In the genomic region with DNA sequence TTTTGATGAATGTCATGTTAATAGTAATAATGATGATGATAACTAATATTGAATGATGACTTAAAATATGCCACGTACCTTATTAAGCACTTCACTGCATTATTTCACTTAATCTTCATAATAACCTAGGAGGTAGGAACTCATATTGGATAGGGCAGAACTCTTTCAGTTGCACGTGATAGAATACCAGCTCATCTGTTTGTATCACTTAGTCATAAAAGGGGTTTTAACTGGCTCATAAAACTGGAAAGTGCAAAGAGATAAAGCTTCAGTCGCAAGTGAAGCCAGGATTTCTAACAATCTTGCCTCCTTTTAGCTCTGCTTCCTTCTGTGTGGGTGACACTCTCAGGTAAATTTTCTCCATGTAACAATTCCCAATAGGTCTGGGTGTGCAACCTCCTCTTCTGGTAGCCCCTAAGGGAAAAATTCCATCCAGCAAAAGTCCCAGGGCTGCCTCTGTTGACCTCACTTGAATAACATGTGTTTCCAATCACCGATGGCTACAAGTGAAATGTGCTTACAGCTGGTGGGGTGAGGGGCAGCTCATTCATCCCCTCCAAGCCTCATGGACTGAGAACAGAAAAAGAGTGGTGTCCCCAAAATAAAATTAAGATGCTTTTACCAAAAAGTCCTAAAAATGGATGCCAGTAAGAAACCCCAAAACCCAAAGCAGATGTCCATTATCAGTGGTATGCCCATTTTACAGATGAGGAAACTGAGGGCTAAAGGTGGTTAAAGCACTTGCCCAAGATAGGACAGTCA, we compare ENCODE assay signal across 23 cellular contexts. TPM values are rescaled to one million over a fixed set of nuclear protein-coding genes. Genes with fewer than 3 reads are reported as not detected.
A peak's percentile ranks its signal among the peaks of the same experiment; 100 is the strongest.
DNase-seq lines count a peak whose midpoint lies in the region; ATAC-seq and TF ChIP-seq lines count a peak whose summit lies in the region.
"Had no signal": no experiment of that assay in that cellular context is flagged by ENCODE, and none has a peak within 500 bp of the region (broad histone marks: within the 10 kb centered on the region; RNA-seq: fewer than 3 reads in every experiment).

No MANE protein-coding gene starts in this region.

- H3K79me2 ChIP-seq in fibroblast of lung (ENCODE audit: control insufficient read depth, insufficient read depth, low read length) = no peaks in the 10 kb centered on the region
- H3K79me2 ChIP-seq in Karpas-422 (ENCODE audit: low read length) = no peaks in the 10 kb centered on the region

- no peak overlapping the region for H3K27ac Mint-ChIP-seq in activated T-helper 1 cell treated with anti-CD3 and anti-CD28 coated beads, Interleukin-12 subunit alpha, Interleukin-12 subunit beta, Interleukin-2, Interleukin-4 antibody, amounts not matched to agents 30 ng/mL and 10 ng/mL and 1 ng/mL, durations not matched to agents 14 hours and 24 hours and 36 hours
- H3K27ac Mint-ChIP-seq: activated CD4-positive, alpha-beta T cell treated with anti-CD3 and anti-CD28 coated beads, Interleukin-2, amount 10 ng/mL, durations not matched to agents 7 days and 5 days; activated naive CD8-positive, alpha-beta T cell treated with anti-CD3 and anti-CD28 coated beads, Interleukin-2, amount 50 U/mL, for 24 hours; CD8-positive, alpha-beta T cell had no signal

- no peaks in the 10 kb centered on the region for H3K4me1 Mint-ChIP-seq in activated T-helper 1 cell treated with anti-CD3 and anti-CD28 coated beads, Interleukin-12 subunit alpha, Interleukin-12 subunit beta, Interleukin-2, Interleukin-4 antibody, amounts not matched to agents 30 ng/mL and 10 ng/mL and 1 ng/mL, durations not matched to agents 14 hours and 24 hours and 36 hours (ENCODE audit: low read depth)
- H3K4me1 Mint-ChIP-seq: activated CD4-positive, alpha-beta T cell treated with anti-CD3 and anti-CD28 coated beads, Interleukin-2, amount 10 ng/mL, durations not matched to agents 7 days and 5 days; activated naive CD8-positive, alpha-beta T cell treated with anti-CD3 and anti-CD28 coated beads, Interleukin-2, amount 50 U/mL, for 24 hours had no signal

- H3K9me2 ChIP-seq in Karpas-422 (replicated peaks; ENCODE audit: insufficient read depth, low read length) = no peaks in the 10 kb centered on the region

- peak; percentile 76 for ATAC-seq in mucosa of descending colon
- no peak for ATAC-seq in HG03565 (IDR thresholded peaks at IDR 0.05; ENCODE audit: unreplicated experiment)
- no peak for ATAC-seq in HG03571 (IDR thresholded peaks at IDR 0.05; ENCODE audit: unreplicated experiment)
- ATAC-seq: activated naive CD8-positive, alpha-beta T cell treated with anti-CD3 and anti-CD28 coated beads, Interleukin-2, amount 50 U/mL, for 24 hours; CD8-positive, alpha-beta T cell; left cardiac atrium; stimulated activated naive CD8-positive, alpha-beta T cell treated with anti-CD3 and anti-CD28 coated beads, Interleukin-15, Interleukin-2, amounts not matched to agents 100 U/mL and 50 U/mL, for 24 hours had no signal

- peaks cover 16% of the 10 kb centered on the region for H3K27me3 Mint-ChIP-seq in activated T-helper 1 cell treated with anti-CD3 and anti-CD28 coated beads, Interleukin-12 subunit alpha, Interleukin-12 subunit beta, Interleukin-2, Interleukin-4 antibody, amounts not matched to agents 30 ng/mL and 10 ng/mL and 1 ng/mL, durations not matched to agents 14 hours and 24 hours and 36 hours (ENCODE audit: insufficient read depth)

- H4K20me1 ChIP-seq in fibroblast of lung (ENCODE audit: control insufficient read depth, extremely low read depth, insufficient read depth, low read length) = no peaks in the 10 kb centered on the region
- H4K20me1 ChIP-seq in Karpas-422 (ENCODE audit: insufficient read depth, low read depth, low read length) = no peaks in the 10 kb centered on the region

- no peak overlapping the region for H3K4me3 ChIP-seq in NT2/D1 (ENCODE audit: insufficient read length, low read depth)
- no peak overlapping the region for H3K4me3 ChIP-seq in fibroblast of lung (replicated peaks in 1 of 4; ENCODE audit: control extremely low read depth in 1 of 4, insufficient read depth in 1 of 4, low read depth in 3 of 4, low read length in 4 of 4)
- no peak overlapping the region for H3K4me3 ChIP-seq in mucosa of descending colon
- no peak overlapping the region for H3K4me3 ChIP-seq in Karpas-422 (ENCODE audit: low read length)
- H3K4me3 ChIP-seq: smooth muscle cell, thyroid gland had no signal

- TF ChIP-seq CTCF in fibroblast of lung (conservative IDR thresholded peaks at IDR 0.05 in 1 of 2, IDR thresholded peaks at IDR 0.05 in 1 of 2; ENCODE audit: low read depth in 1 of 2, low read length in 2 of 2) = no peak
- TF ChIP-seq CTCF in mucosa of descending colon (IDR thresholded peaks at IDR 0.05) = no peak

- H3K4me3 Mint-ChIP-seq in activated T-helper 1 cell treated with anti-CD3 and anti-CD28 coated beads, Interleukin-12 subunit alpha, Interleukin-12 subunit beta, Interleukin-2, Interleukin-4 antibody, amounts not matched to agents 30 ng/mL and 10 ng/mL and 1 ng/mL, durations not matched to agents 14 hours and 24 hours and 36 hours = no peak overlapping the region
- H3K4me3 Mint-ChIP-seq: activated CD4-positive, alpha-beta T cell treated with anti-CD3 and anti-CD28 coated beads, Interleukin-2, amount 10 ng/mL, durations not matched to agents 7 days and 5 days; activated naive CD8-positive, alpha-beta T cell treated with anti-CD3 and anti-CD28 coated beads, Interleukin-2, amount 50 U/mL, for 24 hours; CD8-positive, alpha-beta T cell had no signal

- no peak overlapping the region for H2AFZ ChIP-seq in fibroblast of lung (ENCODE audit: low read length)
- no peak overlapping the region for H2AFZ ChIP-seq in Karpas-422 (ENCODE audit: low read length)

- DNase-seq in EH (ENCODE audit: low read depth) (peak; percentile 75), NT2/D1 (ENCODE audit: low read depth, low spot score) (no peak), fibroblast of lung (ENCODE audit: low read depth in 2 of 2) (peak; percentile 46 to 52), mucosa of descending colon (no peak), Karpas-422 (no peak)
- no peak for DNase-seq in activated T-helper 1 cell treated with anti-CD3 and anti-CD28 coated beads, Interleukin-12 subunit alpha, Interleukin-12 subunit beta, Interleukin-2, Interleukin-4 antibody, amounts not matched to agents 30 ng/mL and 10 ng/mL and 1 ng/mL, durations not matched to agents 14 hours and 24 hours and 36 hours (ENCODE audit: low spot score)
- DNase-seq: activated CD4-positive, alpha-beta T cell treated with anti-CD3 and anti-CD28 coated beads, Interleukin-2, amount 10 ng/mL, durations not matched to agents 7 days and 5 days; activated naive CD8-positive, alpha-beta T cell treated with anti-CD3 and anti-CD28 coated beads, Interleukin-2, amount 50 U/mL, for 24 hours; caudate nucleus; CD8-positive, alpha-beta T cell; KBM-7; left cardiac atrium; NCI-H1930; NCI-H226; NCI-H82; OCI-M1; SHP77 treated with DMSO at 0.1 percent for 48 hours; stimulated activated CD4-positive, alpha-beta T cell treated with anti-CD3 and anti-CD28 coated beads, Interleukin-2, amount 100 ng/mL, for 48 hours; stimulated activated naive CD8-positive, alpha-beta T cell treated with anti-CD3 and anti-CD28 coated beads, Interleukin-15, Interleukin-2, amounts not matched to agents 100 U/mL and 50 U/mL, for 24 hours; thyroid gland had no signal

- H3K9me3 ChIP-seq in NT2/D1 (ENCODE audit: insufficient read depth, low read length) (no peaks in the 10 kb centered on the region), fibroblast of lung (ENCODE audit: control insufficient read depth, insufficient read depth, low read depth, low read length) (no peaks in the 10 kb centered on the region), mucosa of descending colon (no peaks in the 10 kb centered on the region), Karpas-422 (ENCODE audit: low read length) (no peaks in the 10 kb centered on the region)
- H3K9me3 ChIP-seq: thyroid gland had no signal

- H3K27ac ChIP-seq in fibroblast of lung (ENCODE audit: insufficient read depth, low read length) = no peak overlapping the region
- no peak overlapping the region for H3K27ac ChIP-seq in Karpas-422 (ENCODE audit: low read length)
- H3K27ac ChIP-seq: thyroid gland had no signal

- intact Hi-C loops in mucosa of descending colon (cut with DNase I, micrococcal nuclease) = no loop called here
- intact Hi-C loops in activated T-helper 1 cell treated with anti-CD3 and anti-CD28 coated beads, Interleukin-12 subunit alpha, Interleukin-12 subunit beta, Interleukin-2, Interleukin-4 antibody, amounts not matched to agents 30 ng/mL and 10 ng/mL and 1 ng/mL, durations not matched to agents 14 hours and 24 hours and 36 hours (cut with micrococcal nuclease) = no loop called here

- H3K27me3 ChIP-seq in NT2/D1 (ENCODE audit: insufficient read depth, insufficient read length) (peaks cover 15% of the 10 kb centered on the region), fibroblast of lung (ENCODE audit: control insufficient read depth, insufficient read depth, low read length) (no peaks in the 10 kb centered on the region), Karpas-422 (ENCODE audit: low read length) (no peaks in the 10 kb centered on the region)
- H3K27me3 ChIP-seq: thyroid gland had no signal

- H3K36me3 Mint-ChIP-seq in activated T-helper 1 cell treated with anti-CD3 and anti-CD28 coated beads, Interleukin-12 subunit alpha, Interleukin-12 subunit beta, Interleukin-2, Interleukin-4 antibody, amounts not matched to agents 30 ng/mL and 10 ng/mL and 1 ng/mL, durations not matched to agents 14 hours and 24 hours and 36 hours (ENCODE audit: low read depth) = no peaks in the 10 kb centered on the region
- H3K36me3 Mint-ChIP-seq: CD8-positive, alpha-beta T cell had no signal

- no peaks in the 10 kb centered on the region for H3K9me3 Mint-ChIP-seq in activated T-helper 1 cell treated with anti-CD3 and anti-CD28 coated beads, Interleukin-12 subunit alpha, Interleukin-12 subunit beta, Interleukin-2, Interleukin-4 antibody, amounts not matched to agents 30 ng/mL and 10 ng/mL and 1 ng/mL, durations not matched to agents 14 hours and 24 hours and 36 hours
- H3K9me3 Mint-ChIP-seq: activated CD4-positive, alpha-beta T cell treated with anti-CD3 and anti-CD28 coated beads, Interleukin-2, amount 10 ng/mL, durations not matched to agents 7 days and 5 days; activated naive CD8-positive, alpha-beta T cell treated with anti-CD3 and anti-CD28 coated beads, Interleukin-2, amount 50 U/mL, for 24 hours had no signal

- H3K36me3 ChIP-seq in NT2/D1 (ENCODE audit: insufficient read depth, insufficient read length, low read length) (peaks cover 18% of the 10 kb centered on the region), fibroblast of lung (ENCODE audit: control insufficient read depth, insufficient read depth, low read length) (no peaks in the 10 kb centered on the region), mucosa of descending colon (ENCODE audit: low read depth) (no peaks in the 10 kb centered on the region), Karpas-422 (ENCODE audit: insufficient read depth, low read length) (no peaks in the 10 kb centered on the region)
- H3K36me3 ChIP-seq: thyroid gland had no signal

- H3K4me2 ChIP-seq in fibroblast of lung (ENCODE audit: extremely low read depth, insufficient read depth, low read length) (peak overlapping the region; percentile 17), Karpas-422 (ENCODE audit: low read depth, low read length, poor library complexity, severe bottlenecking) (no peak overlapping the region)
- H3K4me2 ChIP-seq: smooth muscle cell had no signal

- peak overlapping the region; percentile 11 for H3K9ac ChIP-seq in NT2/D1 (ENCODE audit: insufficient read length, low read depth)
- H3K9ac ChIP-seq in fibroblast of lung (ENCODE audit: insufficient read depth, low read length) = no peak overlapping the region
- H3K9ac ChIP-seq in Karpas-422 (ENCODE audit: low read length) = no peak overlapping the region

- H3K4me1 ChIP-seq in NT2/D1 (ENCODE audit: insufficient read depth, insufficient read length) (no peaks in the 10 kb centered on the region), fibroblast of lung (ENCODE audit: control insufficient read depth, extremely low read depth, insufficient read depth, low read length) (peaks cover 14% of the 10 kb centered on the region), mucosa of descending colon (ENCODE audit: low read depth) (peaks cover 12% of the 10 kb centered on the region), Karpas-422 (ENCODE audit: low read length) (peaks cover 7% of the 10 kb centered on the region)

RNA-seq across cellular contexts. Expression of gene GXYLT2, which starts 9.3 kb away (rescaled TPM):
- total RNA-seq in fibroblast of lung = 6.6 and 14.1 TPM in 2 replicates
- 13.7 and 25.9 TPM in 2 replicates for polyA plus RNA-seq in fibroblast of lung
- 5.8 and 13.3 TPM in 2 replicates for polyA plus RNA-seq in fibroblast of lung (2012)
- 16.2 and 29.8 TPM in 2 replicates for polyA minus RNA-seq in fibroblast of lung (ENCODE audit: low replicate concordance)
- total RNA-seq in mucosa of descending colon = 10 to 100 TPM in 1 of 3 donors, 1 to 10 TPM in 2; 5.3 to 12.5 (median 6.1) TPM
- total RNA-seq in activated T-helper 1 cell treated with anti-CD3 and anti-CD28 coated beads, Interleukin-12 subunit alpha, Interleukin-12 subunit beta, Interleukin-2, Interleukin-4 antibody, amounts not matched to agents 30 ng/mL and 10 ng/mL and 1 ng/mL, durations not matched to agents 14 hours and 24 hours and 36 hours = 0.08 TPM in 1 of 2 replicates, not detected in the other
- not detected in 2 replicates for total RNA-seq in Karpas-422 (2014; rRNA removed; shearing (Covaris generic); ENCODE audit: low replicate concordance)
- total RNA-seq: activated CD4-positive, alpha-beta T cell treated with anti-CD3 and anti-CD28 coated beads, Interleukin-2, amount 10 ng/mL, durations not matched to agents 7 days and 5 days; CD8-positive, alpha-beta T cell had no signal

RNA-seq across cellular contexts. Expression of gene SHQ1, which starts 48.9 kb away (rescaled TPM):
- 12.2 and 15.9 TPM in 2 replicates for total RNA-seq in fibroblast of lung
- polyA plus RNA-seq in fibroblast of lung = 15.2 and 15.5 TPM in 2 replicates
- 12.1 and 12.4 TPM in 2 replicates for polyA plus RNA-seq in fibroblast of lung (2012)
- polyA minus RNA-seq in fibroblast of lung (ENCODE audit: low replicate concordance) = 3.9 and 4.7 TPM in 2 replicates
- total RNA-seq in mucosa of descending colon = 10 to 100 TPM; 18.1 to 31.6 (median 21.4) TPM
- 46.1 and 48.5 TPM in 2 replicates for total RNA-seq in activated T-helper 1 cell treated with anti-CD3 and anti-CD28 coated beads, Interleukin-12 subunit alpha, Interleukin-12 subunit beta, Interleukin-2, Interleukin-4 antibody, amounts not matched to agents 30 ng/mL and 10 ng/mL and 1 ng/mL, durations not matched to agents 14 hours and 24 hours and 36 hours
- 11.5 and 22.3 TPM in 2 replicates for total RNA-seq in Karpas-422 (2014; rRNA removed; shearing (Covaris generic); ENCODE audit: low replicate concordance)

Comparison
In these comparisons a context has a peak if more than half of its experiments do, and no peak if none do; other contexts are left out.
1. DNase-seq: peak in EH (single experiment) and fibroblast of lung (2 of 2); none in NT2/D1 (single experiment), mucosa of descending colon (0 of 3), activated T-helper 1 cell treated with anti-CD3 and anti-CD28 coated beads, Interleukin-12 subunit alpha, Interleukin-12 subunit beta, Interleukin-2, Interleukin-4 antibody, amounts not matched to agents 30 ng/mL and 10 ng/mL and 1 ng/mL, durations not matched to agents 14 hours and 24 hours and 36 hours (single experiment) and Karpas-422 (single experiment).